15 cellular contexts compared by ENCODE assay signal in the genomic region with DNA sequence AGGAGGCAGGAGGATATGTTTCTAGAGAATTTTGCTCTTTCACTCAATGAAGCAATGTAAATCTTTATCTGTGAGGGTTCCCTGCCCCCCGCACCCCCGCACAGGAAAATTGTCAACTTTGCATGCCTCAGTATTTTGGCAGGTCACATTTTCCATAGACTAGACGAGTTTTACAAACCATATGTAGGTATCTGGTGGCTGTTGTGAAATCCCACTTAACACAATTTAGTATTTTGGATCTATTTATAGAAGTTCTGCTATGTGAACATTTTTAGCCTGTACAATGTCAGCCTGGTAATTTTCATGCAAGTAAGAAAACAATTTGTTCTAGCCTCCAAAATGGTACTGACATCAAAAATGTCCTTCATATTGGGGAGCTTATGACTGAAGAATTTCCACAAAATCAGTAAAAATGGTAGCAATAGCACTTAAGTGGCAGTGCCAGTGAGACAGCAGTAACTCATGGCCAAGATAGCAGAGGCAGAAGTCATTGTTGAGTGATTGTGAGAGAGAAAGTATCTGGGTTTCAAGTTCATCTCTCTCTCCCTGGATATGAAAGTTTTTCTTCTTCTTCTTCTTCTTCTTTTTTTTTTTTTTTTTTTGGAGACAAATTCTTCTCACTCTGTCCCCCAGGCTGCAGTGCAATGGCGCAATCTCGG. TPM values are rescaled to one million over a fixed set of nuclear protein-coding genes. Genes with fewer than 3 reads are reported as not detected.
DNase-seq lines count a peak whose midpoint lies in the region; TF ChIP-seq lines count a peak whose summit lies in the region.
"Had no signal": no experiment of that assay in that cellular context is flagged by ENCODE, and none has a peak within 500 bp of the region (broad histone marks: within the 10 kb centered on the region; RNA-seq: fewer than 3 reads in every experiment).

No MANE protein-coding gene starts in this region.

- H3K36me3 ChIP-seq in Karpas-422 (ENCODE audit: insufficient read depth, low read length) = no peaks in the 10 kb centered on the region
- no peaks in the 10 kb centered on the region for H3K36me3 ChIP-seq in endodermal cell (ENCODE audit: control insufficient read depth, insufficient read depth, low read length)
- no peaks in the 10 kb centered on the region for H3K36me3 ChIP-seq in SJCRH30
- H3K36me3 ChIP-seq: BLaER1, SJSA1 had no signal

- no peaks in the 10 kb centered on the region for H3K79me2 ChIP-seq in Karpas-422 (ENCODE audit: low read length)

- H3K9me3 ChIP-seq in Karpas-422 (ENCODE audit: low read length) (no peaks in the 10 kb centered on the region), endodermal cell (ENCODE audit: control insufficient read depth, low read length) (no peaks in the 10 kb centered on the region), SJCRH30 (replicated peaks) (no peaks in the 10 kb centered on the region)
- H3K9me3 ChIP-seq: BLaER1, SJSA1 had no signal

- H3K4me1 ChIP-seq in Karpas-422 (ENCODE audit: low read length) (peaks cover 11% of the 10 kb centered on the region), endodermal cell (ENCODE audit: control insufficient read depth, insufficient read depth, low read length) (peaks cover 3% of the 10 kb centered on the region), SJCRH30 (no peaks in the 10 kb centered on the region)
- H3K4me1 ChIP-seq: BLaER1 had no signal

- no peak overlapping the region for H3K27ac Mint-ChIP-seq in endodermal cell
- H3K27ac Mint-ChIP-seq: activated naive CD8-positive, alpha-beta T cell treated with anti-CD3 and anti-CD28 coated beads, Interleukin-2, amount 10 ng/mL, durations not matched to agents 7 days and 5 days; GM23338 had no signal

- H3K27ac ChIP-seq in Karpas-422 (ENCODE audit: low read length) (no peak overlapping the region), coronary artery (peak overlapping the region; percentile 63 to 85), endodermal cell (ENCODE audit: low read depth, low read length) (no peak overlapping the region), SJCRH30 (no peak overlapping the region)
- H3K27ac ChIP-seq: BLaER1, SJSA1 had no signal

- no peaks in the 10 kb centered on the region for H3K9me2 ChIP-seq in Karpas-422 (replicated peaks; ENCODE audit: insufficient read depth, low read length)

- no peaks in the 10 kb centered on the region for H3K9me3 Mint-ChIP-seq in endodermal cell
- H3K9me3 Mint-ChIP-seq: activated naive CD8-positive, alpha-beta T cell treated with anti-CD3 and anti-CD28 coated beads, Interleukin-2, amount 10 ng/mL, durations not matched to agents 7 days and 5 days; GM23338; neural crest cell had no signal

- no peak overlapping the region for H3K9ac ChIP-seq in Karpas-422 (ENCODE audit: low read length)
- no peak overlapping the region for H3K9ac ChIP-seq in endodermal cell (ENCODE audit: extremely low read depth, low read length, poor library complexity, severe bottlenecking)
- H3K9ac ChIP-seq: BLaER1 had no signal

- peak; percentile 2 for DNase-seq in stimulated activated naive CD4-positive, alpha-beta T cell treated with Interleukin-2 at 50 U/mL for 16 hours (lab: John Stamatoyannopoulos, UW)
- DNase-seq in stimulated activated naive CD4-positive, alpha-beta T cell (lab: John Stamatoyannopoulos, UW) = no peak
- DNase-seq in Karpas-422 (no peak), coronary artery (ENCODE audit: low spot score) (no peak), endodermal cell (no peak), NAMALWA (ENCODE audit: low spot score) (no peak), T-helper 2 cell (no peak), SJCRH30 (no peak)
- DNase-seq: activated naive CD8-positive, alpha-beta T cell treated with anti-CD3 and anti-CD28 coated beads, Interleukin-2, amount 10 ng/mL, durations not matched to agents 7 days and 5 days; NCI-H1417 treated with DMSO at 0.1 percent for 48 hours; NCI-H510A treated with DMSO at 0.1 percent for 48 hours had no signal

- no peak overlapping the region for H3K4me3 ChIP-seq in Karpas-422 (ENCODE audit: low read length)
- no peak overlapping the region for H3K4me3 ChIP-seq in coronary artery
- no peak overlapping the region for H3K4me3 ChIP-seq in endodermal cell (ENCODE audit: low read length)
- no peak overlapping the region for H3K4me3 ChIP-seq in SJCRH30
- H3K4me3 ChIP-seq: BLaER1, GM23338, SJSA1 had no signal

- no peaks in the 10 kb centered on the region for H3K27me3 Mint-ChIP-seq in endodermal cell (ENCODE audit: insufficient read depth)

- peaks cover 13% of the 10 kb centered on the region for H3K4me1 Mint-ChIP-seq in endodermal cell
- H3K4me1 Mint-ChIP-seq: activated naive CD8-positive, alpha-beta T cell treated with anti-CD3 and anti-CD28 coated beads, Interleukin-2, amount 10 ng/mL, durations not matched to agents 7 days and 5 days; neural crest cell had no signal

- no peaks in the 10 kb centered on the region for H3K36me3 Mint-ChIP-seq in endodermal cell (ENCODE audit: low read depth)

- WGBS in endodermal cell (ENCODE audit: insufficient coverage in 1 of 2, insufficient read length in 1 of 2), 2 experiments = 85 to 96% methylated on average over 2 to 5 of the region's 5 CpGs

- no peaks in the 10 kb centered on the region for H4K20me1 ChIP-seq in Karpas-422 (ENCODE audit: insufficient read depth, low read depth, low read length)
- H4K20me1 ChIP-seq: BLaER1 had no signal

- H2AFZ ChIP-seq in Karpas-422 (ENCODE audit: low read length) = no peak overlapping the region
- H2AFZ ChIP-seq: GM23338 had no signal

- TF ChIP-seq CTCF in coronary artery (IDR thresholded peaks at IDR 0.05) = no peak
- no peak for TF ChIP-seq CTCF in endodermal cell (conservative IDR thresholded peaks at IDR 0.05)

- peak overlapping the region; percentile 14 for H3K4me2 ChIP-seq in Karpas-422 (ENCODE audit: low read depth, low read length, poor library complexity, severe bottlenecking)
- H3K4me2 ChIP-seq: BLaER1, GM23338 had no signal

- no peak overlapping the region for H3K4me3 Mint-ChIP-seq in endodermal cell
- H3K4me3 Mint-ChIP-seq: activated naive CD8-positive, alpha-beta T cell treated with anti-CD3 and anti-CD28 coated beads, Interleukin-2, amount 10 ng/mL, durations not matched to agents 7 days and 5 days; GM23338; neural crest cell had no signal

- no peaks in the 10 kb centered on the region for H3K27me3 ChIP-seq in Karpas-422 (ENCODE audit: low read length)
- no peaks in the 10 kb centered on the region for H3K27me3 ChIP-seq in endodermal cell (ENCODE audit: control insufficient read depth, insufficient read depth, low read length, poor library complexity, severe bottlenecking)
- H3K27me3 ChIP-seq in SJCRH30 = 0 out of 2 replicates have a peak, but pooled peaks cover 3% of the 10 kb centered on the region
- H3K27me3 ChIP-seq: BLaER1, SJSA1 had no signal

RNA-seq across cellular contexts. Expression of a gene that starts 12.4 kb away (rescaled TPM):
- total RNA-seq in Karpas-422 (2014; rRNA removed; shearing (Covaris generic); ENCODE audit: low replicate concordance) = 56.9 and 103 TPM in 2 replicates
- 10 to 100 TPM; 56.5 to 62.6 TPM for total RNA-seq in endodermal cell
- 33.2 TPM for polyA plus RNA-seq in endodermal cell (2013, experiment 1 of 2)
- 34.4 TPM for polyA plus RNA-seq in endodermal cell (2013, experiment 2 of 2)
- 57.3 and 67.7 TPM in 2 replicates for total RNA-seq in SJCRH30 (2014; rRNA removed; shearing (Covaris generic))

RNA-seq across cellular contexts. Expression of a gene that starts 38.4 kb away (rescaled TPM):
- 70.6 and 122 TPM in 2 replicates for total RNA-seq in Karpas-422 (2014; rRNA removed; shearing (Covaris generic); ENCODE audit: low replicate concordance)
- 100 to 1,000 TPM; 148 to 152 TPM for total RNA-seq in endodermal cell
- polyA plus RNA-seq in endodermal cell (2013, experiment 1 of 2) = 137 TPM
- polyA plus RNA-seq in endodermal cell (2013, experiment 2 of 2) = 127 TPM
- 168 and 181 TPM in 2 replicates for total RNA-seq in SJCRH30 (2014; rRNA removed; shearing (Covaris generic))

Comparison
In these comparisons a context has a peak if more than half of its experiments do, and no peak if none do; other contexts are left out.
1. H3K27ac ChIP-seq: peak in coronary artery (2 of 2); none in Karpas-422 (single experiment), endodermal cell (single experiment) and SJCRH30 (single experiment).